14 cellular contexts compared by ENCODE assay signal in the genomic region with DNA sequence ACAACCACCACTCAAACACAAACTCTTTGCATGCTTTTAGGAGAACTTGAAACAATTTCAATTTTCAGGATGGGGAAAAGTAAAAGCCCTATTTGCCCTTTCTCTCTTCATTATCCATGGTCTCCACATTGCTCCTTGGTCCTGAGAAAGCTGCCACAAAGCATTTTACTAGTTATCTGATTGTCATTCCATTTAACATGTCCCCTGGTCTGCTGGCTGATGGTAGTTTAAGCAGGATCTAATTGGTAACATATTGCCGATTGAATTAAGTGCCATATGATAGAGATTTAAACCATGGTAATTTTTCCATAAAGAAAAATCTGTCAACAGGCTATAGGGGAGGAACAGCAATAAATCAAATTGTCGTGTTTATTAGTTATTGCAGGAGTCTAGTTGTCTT.
"Had no signal": no experiment of that assay in that cellular context is flagged by ENCODE, and none has a peak within 500 bp of the region (broad histone marks: within the 10 kb centered on the region; RNA-seq: fewer than 3 reads in every experiment).

No MANE protein-coding gene starts in this region.

- H3K4me3 ChIP-seq: esophagus muscularis mucosa, lower lobe of right lung, right atrium auricular region, upper lobe of left lung had no signal

- H3K27ac ChIP-seq: esophagus muscularis mucosa, lower lobe of right lung, neutrophil, right atrium auricular region, upper lobe of left lung had no signal

- DNase-seq: activated CD4-positive, alpha-beta T cell treated with anti-CD3 and anti-CD28 coated beads for 48 hours; activated naive CD4-positive, alpha-beta T cell treated with anti-CD3 and anti-CD28 coated beads for 36 hours; activated T-cell treated with anti-CD3 and anti-CD28 coated beads for 4 hours; glutamatergic neuron; lower lobe of right lung; midbrain; small intestine; stimulated activated naive CD4-positive, alpha-beta T cell treated with Interleukin-2 at 50 U/mL for 16 hours; upper lobe of left lung had no signal

- H3K4me1 ChIP-seq: esophagus muscularis mucosa, lower lobe of right lung, right atrium auricular region had no signal

- H3K9me3 ChIP-seq: esophagus muscularis mucosa, lower lobe of right lung, neutrophil, right atrium auricular region, upper lobe of left lung had no signal

- H3K27me3 ChIP-seq: esophagus muscularis mucosa, neutrophil, right atrium auricular region, upper lobe of left lung had no signal

- H3K27ac Mint-ChIP-seq: activated naive CD4-positive, alpha-beta T cell treated with anti-CD3 and anti-CD28 coated beads for 36 hours; activated T-helper 17 cell treated with anti-CD3 and anti-CD28 coated beads, Interleukin-2, amount 50 U/mL, for 72 hours had no signal

- ATAC-seq: activated T-helper 17 cell treated with anti-CD3 and anti-CD28 coated beads, Interleukin-2, amount 50 U/mL, for 72 hours; lower lobe of right lung; naive thymus-derived CD8-positive, alpha-beta T cell had no signal

- H3K9me3 Mint-ChIP-seq: activated naive CD4-positive, alpha-beta T cell treated with anti-CD3 and anti-CD28 coated beads for 36 hours; activated T-helper 17 cell treated with anti-CD3 and anti-CD28 coated beads, Interleukin-2, amount 50 U/mL, for 72 hours had no signal

- H3K36me3 ChIP-seq: esophagus muscularis mucosa, lower lobe of right lung, neutrophil, right atrium auricular region, upper lobe of left lung had no signal

- H3K36me3 Mint-ChIP-seq: naive thymus-derived CD8-positive, alpha-beta T cell had no signal

- H3K4me3 Mint-ChIP-seq: activated naive CD4-positive, alpha-beta T cell treated with anti-CD3 and anti-CD28 coated beads for 36 hours; activated T-helper 17 cell treated with anti-CD3 and anti-CD28 coated beads, Interleukin-2, amount 50 U/mL, for 72 hours had no signal
